In genomic region chr21:36322083-36322424, GRCh38 we compare ENCODE assay signal across 8 cellular contexts. TPM values are rescaled to one million over a fixed set of nuclear protein-coding genes. Genes with fewer than 3 reads are reported as not detected.
DNase-seq lines count a peak whose midpoint lies in the region; ATAC-seq and TF ChIP-seq lines count a peak whose summit lies in the region.

No MANE protein-coding gene starts in this region.

- DNase-seq in GM12865 (ENCODE audit: low read depth), result no peak
- no peak for DNase-seq in T-helper 17 cell
- no peak for DNase-seq in fibroblast of pulmonary artery (ENCODE audit: low read depth)
- no peak for DNase-seq in gastrocnemius medialis
- DNase-seq in ovary, result no peak
- no peak for DNase-seq in NCI-H2107 (lab: John Stamatoyannopoulos, UW)

- H3K4me3 ChIP-seq in GM12865 (ENCODE audit: low read depth, low read length), result peak overlapping the region; percentile 99
- H3K4me3 ChIP-seq in fibroblast of pulmonary artery (replicated peaks; ENCODE audit: low read depth, low read length), result peak overlapping the region; percentile 90
- H3K4me3 ChIP-seq in gastrocnemius medialis, result peak overlapping the region; percentile 67 to 87 (median 80)
- no peak overlapping the region for H3K4me3 ChIP-seq in ovary

- no peak for TF ChIP-seq POLR2A in gastrocnemius medialis (IDR thresholded peaks at IDR 0.05)
- TF ChIP-seq POLR2A in ovary (IDR thresholded peaks at IDR 0.05), result no peak

- H3K4me3 Mint-ChIP-seq in T-helper 17 cell, result peak overlapping the region; percentile 96

- H3K4me1 Mint-ChIP-seq in T-helper 17 cell, result peaks cover 35% of the 10 kb centered on the region

- peak overlapping the region; percentile 96 for H3K27ac Mint-ChIP-seq in T-helper 17 cell

- no peaks in the 10 kb centered on the region for H3K9me3 ChIP-seq in T-helper 17 cell (ENCODE audit: control insufficient read depth, low read length, poor library complexity, severe bottlenecking)
- no peaks in the 10 kb centered on the region for H3K9me3 ChIP-seq in gastrocnemius medialis
- no peaks in the 10 kb centered on the region for H3K9me3 ChIP-seq in ovary

- H3K27me3 Mint-ChIP-seq in T-helper 17 cell, result no peaks in the 10 kb centered on the region

- intact Hi-C loops in gastrocnemius medialis (cut with DNase I; ENCODE audit: low total_unique reads), result loop anchor here (5.0 kb wide), 1 partner anchor 1435 kb away; no protein-coding TSS in a partner anchor
- intact Hi-C loops in ovary (cut with DNase I), result loop anchor here in 1 of 4 donors (10.0 kb wide), 1 partner anchor 167 kb away; the partner anchor contains the start of gene DOP1B

- TF ChIP-seq CTCF in GM12865 (IDR thresholded peaks at IDR 0.05; ENCODE audit: insufficient read depth, low read depth, low read length, missing control alignments) (no peak), fibroblast of pulmonary artery (IDR thresholded peaks at IDR 0.05; ENCODE audit: low read length, missing control alignments) (no peak), gastrocnemius medialis (IDR thresholded peaks at IDR 0.05 in 4 of 5, conservative IDR thresholded peaks at IDR 0.05 in 1 of 5) (no peak), ovary (IDR thresholded peaks at IDR 0.05) (no peak)

- ATAC-seq in T-helper 17 cell, result no peak
- no peak for ATAC-seq in gastrocnemius medialis
- no peak for ATAC-seq in GM19395 (IDR thresholded peaks at IDR 0.05; ENCODE audit: unreplicated experiment)
- no peak for ATAC-seq in HG02981 (IDR thresholded peaks at IDR 0.05; ENCODE audit: unreplicated experiment)

- TF ChIP-seq EP300 in ovary (IDR thresholded peaks at IDR 0.05), result no peak

- H3K4me1 ChIP-seq in gastrocnemius medialis (peaks cover 42 to 56% of the 10 kb centered on the region in 2 donors), ovary (ENCODE audit: insufficient read depth) (peaks cover 8% of the 10 kb centered on the region)

- no peaks in the 10 kb centered on the region for H3K36me3 ChIP-seq in gastrocnemius medialis
- H3K36me3 ChIP-seq in ovary, result no peaks in the 10 kb centered on the region

- H3K27me3 ChIP-seq in gastrocnemius medialis, result no peaks in the 10 kb centered on the region
- no peaks in the 10 kb centered on the region for H3K27me3 ChIP-seq in ovary

- H3K27ac ChIP-seq in gastrocnemius medialis (peak overlapping the region; percentile 88 to 99 (median 94)), ovary (peak overlapping the region in 1 of 2 donors; percentile 99)

- WGBS in ovary, 3 donors, result 47 to 62% (median 48%) methylated on average over 2 of the region's 2 CpGs

- in situ Hi-C loops in gastrocnemius medialis (cut with MboI; ENCODE audit: low sequenced_read_pairs in 4 of 4), result loop anchor here in 3 of 4 donors (10.0 kb wide), 2 partner anchors 167 to 177 kb away; partner anchors contain the start of gene DOP1B (in 1 of the 3)

- peaks cover 5% of the 10 kb centered on the region for H3K36me3 Mint-ChIP-seq in T-helper 17 cell (ENCODE audit: low read depth)

RNA-seq across cellular contexts. Expression of gene MORC3, which starts 2.1 kb away (rescaled TPM):
- total RNA-seq in T-helper 17 cell (10 to 100 TPM; 45.2 to 51.0 TPM), gastrocnemius medialis (10 to 100 TPM; 28.1 to 35.5 (median 31.7) TPM), ovary (10 to 100 TPM; 35.4 to 55.6 (median 39.1) TPM)
- polyA plus RNA-seq in ovary, result 10 to 100 TPM; 18.9 to 26.0 TPM
